In the genomic region with DNA sequence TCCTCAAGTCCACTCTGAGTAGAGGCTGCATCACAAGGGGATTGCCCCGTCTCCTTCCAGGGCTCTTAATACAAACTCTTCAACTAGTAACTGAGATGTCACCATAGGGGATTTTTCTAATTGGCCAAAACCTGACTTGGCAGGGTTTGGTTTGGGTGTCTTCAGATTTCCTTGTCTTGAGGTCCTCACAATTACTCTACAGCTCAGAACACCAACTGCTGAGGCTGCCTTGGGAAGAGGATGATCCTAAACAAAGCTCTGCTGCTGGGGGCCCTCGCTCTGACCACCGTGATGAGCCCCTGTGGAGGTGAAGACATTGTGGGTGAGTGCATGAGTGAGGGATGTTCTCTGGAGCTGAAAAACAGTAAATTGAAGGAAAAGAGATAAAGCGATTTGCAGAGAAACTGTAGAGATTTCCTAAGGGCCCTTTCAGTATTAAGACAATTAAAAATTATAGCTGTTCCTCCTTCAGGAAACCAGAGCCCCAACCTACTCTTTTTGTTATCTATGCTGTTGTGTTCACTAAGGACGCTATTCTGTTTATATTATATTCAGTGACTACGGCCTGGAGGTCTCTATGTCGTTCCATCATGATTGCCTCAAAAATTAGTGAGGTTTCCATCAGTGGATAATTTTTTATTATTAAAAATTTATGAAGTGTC, we compare ENCODE assay signal across 9 cellular contexts. TPM values are rescaled to one million over a fixed set of nuclear protein-coding genes. Genes with fewer than 3 reads are reported as not detected.
DNase-seq lines count a peak whose midpoint lies in the region; ATAC-seq and TF ChIP-seq lines count a peak whose summit lies in the region.
"Had no signal": no experiment of that assay in that cellular context is flagged by ENCODE, and none has a peak within 500 bp of the region (broad histone marks: within the 10 kb centered on the region; RNA-seq: fewer than 3 reads in every experiment).

Gene HLA-DQA1 (plus strand): TSS at position 188 of the 662 bp plus-strand sequence. CDS start 53 bp downstream, at position 241.

- intact Hi-C loops in lower lobe of right lung (cut with DNase I): no loop called here

- no peaks in the 10 kb centered on the region for H3K27me3 ChIP-seq in lower lobe of right lung (ENCODE audit: low read depth)

- no peaks in the 10 kb centered on the region for H3K36me3 ChIP-seq in lower lobe of right lung

- no peak for TF ChIP-seq CTCF in GM12864 (IDR thresholded peaks at IDR 0.05; ENCODE audit: low read depth, low read length, missing control alignments)
- no peak for TF ChIP-seq CTCF in lower lobe of right lung (IDR thresholded peaks at IDR 0.05)
- TF ChIP-seq CTCF in HFFc6 (IDR thresholded peaks at IDR 0.05): no peak

- no peaks in the 10 kb centered on the region for H3K4me1 Mint-ChIP-seq in HFFc6 (ENCODE audit: low read depth)

- H3K27me3 Mint-ChIP-seq in HFFc6 (ENCODE audit: insufficient read depth): peaks cover 25% of the 10 kb centered on the region

- no peaks in the 10 kb centered on the region for H3K9me3 Mint-ChIP-seq in HFFc6

- no peaks in the 10 kb centered on the region for H3K4me1 ChIP-seq in lower lobe of right lung

- no peaks in the 10 kb centered on the region for H3K9me3 ChIP-seq in lower lobe of right lung

- H3K27ac ChIP-seq in lower lobe of right lung: peak within 1 kb of the TSS; percentile 46

- ATAC-seq in GM21423 (IDR thresholded peaks at IDR 0.05; ENCODE audit: unreplicated experiment) (peak; percentile 79), lower lobe of right lung (peak; percentile 91 to 96), GM18519 (IDR thresholded peaks at IDR 0.05; ENCODE audit: low FRiP score, unreplicated experiment) (no peak)
- ATAC-seq: HCT116 had no signal

- peak; percentile 89 for DNase-seq in GM12864 (ENCODE audit: low read depth)
- peak; percentile 1 for DNase-seq in Jurkat, Clone E6-1 (ENCODE audit: low read depth, low spot score)
- DNase-seq in lower lobe of right lung: no peak
- DNase-seq in HFFc6: no peak
- no peak for DNase-seq in NCI-H128 (lab: John Stamatoyannopoulos, UW; ENCODE audit: unreplicated experiment)
- DNase-seq in stimulated activated naive CD4-positive, alpha-beta T cell treated with Interleukin-2 at 50 U/mL for 16 hours (lab: John Stamatoyannopoulos, UW): no peak

- no peak within 1 kb of the TSS for H3K4me3 Mint-ChIP-seq in HFFc6

- H3K36me3 Mint-ChIP-seq in HFFc6 (ENCODE audit: low read depth): no peaks in the 10 kb centered on the region

- peak within 1 kb of the TSS; percentile 72 for H3K4me3 ChIP-seq in GM12864 (ENCODE audit: low read depth, low read length)
- no peak within 1 kb of the TSS for H3K4me3 ChIP-seq in Jurkat, Clone E6-1 (ENCODE audit: low read length)
- H3K4me3 ChIP-seq in lower lobe of right lung: peak within 1 kb of the TSS; percentile 6

- no peak within 1 kb of the TSS for H3K27ac Mint-ChIP-seq in HFFc6

RNA-seq across cellular contexts. Expression of gene HLA-DQA1, which starts in this region (rescaled TPM):
- polyA plus RNA-seq in Jurkat, Clone E6-1 (2012; ENCODE audit: insufficient read depth, insufficient read length): not detected
- total RNA-seq in lower lobe of right lung: 144 TPM
- not detected for total RNA-seq in HFFc6 (2021; fragmentation: NEBNext Ultra II Directional; extraction: Animal tissue kit (Norgen Biotek cat#: 25700))

Comparison
In these comparisons a context has a peak if more than half of its experiments do, and no peak if none do; other contexts are left out.
1. RNA of gene HLA-DQA1 (total RNA-seq): 144 TPM in lower lobe of right lung (single experiment); not detected in HFFc6; every median in the first group is over 100 times any median in the second.
2. DNase-seq: peak in GM12864 (single experiment) and Jurkat, Clone E6-1 (single experiment); none in lower lobe of right lung (single experiment), HFFc6 (single experiment), NCI-H128 (single experiment) and stimulated activated naive CD4-positive, alpha-beta T cell treated with Interleukin-2 at 50 U/mL for 16 hours (single experiment).